ENCODE assay signal across 9 cellular contexts in the genomic region with DNA sequence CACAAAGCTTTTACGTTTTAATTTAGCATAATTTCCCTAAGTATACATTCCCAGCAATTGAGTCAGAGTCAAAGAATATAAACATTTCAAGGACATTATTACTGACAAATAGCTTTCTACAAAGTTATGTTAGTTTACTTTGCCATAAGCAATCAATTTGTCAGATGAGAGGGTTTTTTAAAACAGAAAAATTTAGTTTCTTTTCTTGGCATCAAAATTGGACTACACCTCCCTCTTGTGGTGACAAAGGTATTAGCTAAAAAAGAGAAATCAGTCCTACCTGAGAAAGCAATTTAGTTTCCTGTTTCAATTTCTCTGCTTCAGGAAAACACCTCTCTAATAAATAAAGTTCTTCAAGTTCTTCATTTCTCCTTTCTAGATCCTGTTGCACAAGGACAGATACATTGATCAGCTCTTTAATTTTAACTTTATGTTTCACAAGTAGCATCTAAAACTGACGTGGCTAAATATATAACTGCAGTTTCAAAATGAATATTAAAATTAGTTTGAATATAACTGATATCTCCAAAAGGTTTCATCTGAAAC. TPM values are rescaled to one million over a fixed set of nuclear protein-coding genes. Genes with fewer than 3 reads are reported as not detected.
DNase-seq lines count a peak whose midpoint lies in the region; ATAC-seq, FAIRE-seq and TF ChIP-seq lines count a peak whose summit lies in the region.
"Had no signal": no experiment of that assay in that cellular context is flagged by ENCODE, and none has a peak within 500 bp of the region (broad histone marks: within the 10 kb centered on the region; RNA-seq: fewer than 3 reads in every experiment).

No MANE protein-coding gene starts in this region.

- WGBS in HepG2 (ENCODE audit: low lambda C conversion rate) = 7% methylated on average over 2 of the region's 2 CpGs

- H3K36me3 Mint-ChIP-seq in activated CD8-positive, alpha-beta memory T cell treated with anti-CD3 and anti-CD28 coated beads, Interleukin-2, amount 10 ng/mL, durations not matched to agents 7 days and 5 days = no peaks in the 10 kb centered on the region
- H3K36me3 Mint-ChIP-seq in GM23338 (ENCODE audit: low read depth) = no peaks in the 10 kb centered on the region

- no peaks in the 10 kb centered on the region for H3F3A ChIP-seq in GM23338 (replicated peaks; ENCODE audit: low read depth)

- no peaks in the 10 kb centered on the region for H3K36me3 ChIP-seq in GM23338 (ENCODE audit: insufficient read depth)
- no peaks in the 10 kb centered on the region for H3K36me3 ChIP-seq in HepG2 (replicated peaks in 1 of 2; ENCODE audit: control insufficient read depth in 1 of 2, insufficient read depth in 2 of 2, low read length in 2 of 2)
- H3K36me3 ChIP-seq: HAP-1 had no signal

- peaks cover 9% of the 10 kb centered on the region for H3K4me1 Mint-ChIP-seq in activated CD8-positive, alpha-beta memory T cell treated with anti-CD3 and anti-CD28 coated beads, Interleukin-2, amount 10 ng/mL, durations not matched to agents 7 days and 5 days
- H3K4me1 Mint-ChIP-seq in GM23338 = peaks cover 15% of the 10 kb centered on the region

- TF ChIP-seq POLR2A in HepG2 (IDR thresholded peaks at IDR 0.05; ENCODE audit: insufficient read depth in 1 of 2, low read depth in 2 of 2, low read length in 2 of 2) = no peak

- peaks cover 14% of the 10 kb centered on the region for H3K4me1 ChIP-seq in GM23338 (ENCODE audit: insufficient read depth)
- peaks cover 5% of the 10 kb centered on the region; the same call in 1 of the 2 replicates for H3K4me1 ChIP-seq in HepG2 (ENCODE audit: insufficient read depth, low read length)

- BruUV-seq in HepG2 (replicated peaks; lab: Mats Ljungman, UMichigan) = no TSS peak

- intact Hi-C loops in HepG2 (cut with micrococcal nuclease; ENCODE audit: unreplicated experiment) (loop anchor here (1.0 to 2.0 kb wide), 2 partner anchors 24 to 232 kb away; no protein-coding TSS in a partner anchor), left ventricle myocardium superior (cut with micrococcal nuclease) (no loop called here)

- H3K4me2 ChIP-seq in GM23338 (no peak overlapping the region), HepG2 (ENCODE audit: low read depth, low read length) (peak overlapping the region; percentile 44)

- H2AFZ ChIP-seq in GM23338 = no peak overlapping the region
- peak overlapping the region; percentile 43 for H2AFZ ChIP-seq in HepG2 (ENCODE audit: low read length)

- H3K79me2 ChIP-seq in GM23338 (replicated peaks; ENCODE audit: insufficient read depth) (no peaks in the 10 kb centered on the region), HepG2 (ENCODE audit: insufficient read depth, low read length) (no peaks in the 10 kb centered on the region)

- peak overlapping the region; percentile 76 for H3K27ac Mint-ChIP-seq in activated CD8-positive, alpha-beta memory T cell treated with anti-CD3 and anti-CD28 coated beads, Interleukin-2, amount 10 ng/mL, durations not matched to agents 7 days and 5 days
- no peak overlapping the region for H3K27ac Mint-ChIP-seq in GM23338

- TF ChIP-seq CTCF in GM23338 (conservative IDR thresholded peaks at IDR 0.05; ENCODE audit: low read depth in 2 of 2) (peak; percentile 57 to 79), HepG2 (CRISPR knock-in tag; IDR thresholded peaks at IDR 0.05) (peak; percentile 58)

- H3K9ac ChIP-seq in HepG2 (ENCODE audit: insufficient read depth, low read depth, low read length) = no peak overlapping the region

- H4K20me1 ChIP-seq in GM23338 (replicated peaks; ENCODE audit: insufficient read depth) (no peaks in the 10 kb centered on the region), HepG2 (ENCODE audit: insufficient read depth, low read length) (no peaks in the 10 kb centered on the region)

- TF ChIP-seq EP300 in HepG2 (IDR thresholded peaks at IDR 0.05; ENCODE audit: low read depth in 2 of 2, low read length in 2 of 2) = no peak
- no peak for TF ChIP-seq EP300 in HepG2 (CRISPR knock-in tag; IDR thresholded peaks at IDR 0.05; ENCODE audit: borderline replicate concordance)

- CTCF ChIA-PET in activated CD8-positive, alpha-beta memory T cell treated with anti-CD3 and anti-CD28 coated beads, Interleukin-2, amount 10 ng/mL, durations not matched to agents 7 days and 5 days (lab: Charles Lee) = interaction anchor here (0.9 to 5.2 kb wide), 19 partner anchors 9 to 233 kb away, joined by 3 to 35 read pairs (median 4); partner anchors contain the start of genes DNAI7 and ETFRF1
- CTCF ChIA-PET in HepG2 (lab: Yijun Ruan, JAX; ENCODE audit: low intra/inter-chr PET ratio, low total read pairs) = interaction anchor here (1.8 kb wide), 1 partner anchor 163 kb away, joined by 6 read pairs; no protein-coding TSS in a partner anchor

- FAIRE-seq in HepG2 (lab: Jason Lieb, UNC) = no peak

- H3K4me3 ChIP-seq in GM23338 (no peak overlapping the region), HepG2 (replicated peaks in 1 of 3; ENCODE audit: insufficient read depth in 1 of 3, low read depth in 2 of 3, low read length in 3 of 3) (peak overlapping the region in 1 of 3 experiments; percentile 31; a peak in 2 of 6 replicates)
- H3K4me3 ChIP-seq: HAP-1 had no signal

- POLR2A ChIA-PET in HepG2 (lab: Yijun Ruan, JAX) = interaction anchor here (1.0 kb wide), 1 partner anchor 40 kb away, joined by 3 read pairs; the partner anchor contains the start of genes DNAI7 and ETFRF1

- H3K27me3 Mint-ChIP-seq in activated CD8-positive, alpha-beta memory T cell treated with anti-CD3 and anti-CD28 coated beads, Interleukin-2, amount 10 ng/mL, durations not matched to agents 7 days and 5 days = peaks cover 3% of the 10 kb centered on the region
- peaks cover 4% of the 10 kb centered on the region for H3K27me3 Mint-ChIP-seq in GM23338 (ENCODE audit: insufficient read depth, low read depth, poor library complexity)

- H3K9me3 Mint-ChIP-seq in activated CD8-positive, alpha-beta memory T cell treated with anti-CD3 and anti-CD28 coated beads, Interleukin-2, amount 10 ng/mL, durations not matched to agents 7 days and 5 days (ENCODE audit: low read depth) = no peaks in the 10 kb centered on the region
- no peaks in the 10 kb centered on the region for H3K9me3 Mint-ChIP-seq in GM23338

- no peak for TF ChIP-seq RAD21 in HepG2 (CRISPR knock-in tag; IDR thresholded peaks at IDR 0.05)

- H3K9me2 ChIP-seq in GM23338 (ENCODE audit: insufficient read depth) = no peaks in the 10 kb centered on the region

- DNase-seq in activated CD8-positive, alpha-beta memory T cell treated with anti-CD3 and anti-CD28 coated beads, Interleukin-2, amount 10 ng/mL, durations not matched to agents 7 days and 5 days = no peak
- no peak for DNase-seq in activated CD8-positive, alpha-beta memory T cell treated with anti-CD3 and anti-CD28 coated beads, Interleukin-2, amount 50 U/mL, for 4 hours
- DNase-seq in GM23338 (ENCODE audit: low spot score) (peak; percentile 58), NAMALWA (ENCODE audit: low spot score) (peak; percentile 86), astrocyte of the hippocampus (ENCODE audit: low read depth, low spot score) (peak; percentile 46), HepG2 (ENCODE audit: low spot score) (peak; percentile 16), NCI-H187 treated with DMSO at 0.1 percent for 48 hours (lab: John Stamatoyannopoulos, UW) (no peak), left ventricle myocardium superior (no peak)

- in situ Hi-C loops in HepG2 (cut with HindIII; ENCODE audit: extremely low pct_ligation_motif_present, low pct_unique_long_range_greater_than_20kb) = no loop called here

- no peak overlapping the region for H3K27ac ChIP-seq in GM23338 (ENCODE audit: low read depth)
- no peak overlapping the region for H3K27ac ChIP-seq in HepG2 (ENCODE audit: extremely low read length, insufficient read depth, low read length)

- H3K9me3 ChIP-seq in HepG2 (ENCODE audit: low read length) = no peaks in the 10 kb centered on the region
- H3K9me3 ChIP-seq: HAP-1 had no signal

- peak; percentile 39 for ATAC-seq in activated CD8-positive, alpha-beta memory T cell treated with anti-CD3 and anti-CD28 coated beads, Interleukin-2, amount 10 ng/mL, durations not matched to agents 7 days and 5 days
- no peak for ATAC-seq in GM23338
- no peak for ATAC-seq in HepG2
- ATAC-seq in left ventricle myocardium superior = no peak

- peak overlapping the region; percentile 53 for H3K4me3 Mint-ChIP-seq in activated CD8-positive, alpha-beta memory T cell treated with anti-CD3 and anti-CD28 coated beads, Interleukin-2, amount 10 ng/mL, durations not matched to agents 7 days and 5 days
- no peak overlapping the region for H3K4me3 Mint-ChIP-seq in GM23338

- H3K27me3 ChIP-seq in GM23338 (ENCODE audit: insufficient read depth) (no peaks in the 10 kb centered on the region), HepG2 (ENCODE audit: control insufficient read depth in 1 of 2, insufficient read depth in 2 of 2, low read length in 2 of 2) (no peaks in the 10 kb centered on the region; a peak in 1 of 5 replicates)

RNA-seq across cellular contexts. Expression of gene DNAI7, which starts 39.9 kb away (rescaled TPM):
- under 1 TPM in 1 of 2 experiments, not detected in 1; 0.18 TPM for total RNA-seq in activated CD8-positive, alpha-beta memory T cell treated with anti-CD3 and anti-CD28 coated beads, Interleukin-2, amount 10 ng/mL, durations not matched to agents 7 days and 5 days
- not detected in 2 replicates for total RNA-seq in GM23338 (2014; rRNA removed; shearing (Covaris generic))
- 0.08 TPM in 1 of 2 replicates, not detected in the other for polyA plus RNA-seq in GM23338 (2016; fragmentation: Nextera tagmentation; extraction: Ambion mirVana)
- 0.04 TPM in 1 of 2 replicates, not detected in the other for total RNA-seq in HepG2 (2016; rRNA removed; fragmentation: Illumina TruSeq; extraction: Trizol)
- total RNA-seq in HepG2 (2016; cell fraction: cytosol; rRNA removed; fragmentation: Illumina TruSeq; extraction: Trizol; ENCODE audit: low read depth) = 0.10 TPM in 1 of 2 replicates, not detected in the other
- not detected in 2 replicates for total RNA-seq in HepG2 (2016; cell fraction: insoluble cytoplasmic fraction; rRNA removed; fragmentation: Illumina TruSeq; extraction: Trizol)
- total RNA-seq in HepG2 (2016; cell fraction: membrane; rRNA removed; fragmentation: Illumina TruSeq; extraction: Trizol) = 0.07 and 0.12 TPM in 2 replicates
- total RNA-seq in HepG2 (2016; cell fraction: nucleus; rRNA removed; fragmentation: Illumina TruSeq; extraction: Trizol) = not detected in 2 replicates
- 0.25 TPM in 1 of 2 replicates, not detected in the other for polyA plus RNA-seq in HepG2 (2011; rRNA removed)
- polyA plus RNA-seq in HepG2 (2011; cell fraction: cytosol; rRNA removed) = not detected in 2 replicates
- polyA plus RNA-seq in HepG2 (2011; cell fraction: nucleus; rRNA removed) = not detected in 2 replicates
- not detected in 2 replicates for polyA plus RNA-seq in HepG2 (2012)
- not detected in 2 replicates for polyA plus RNA-seq in HepG2 (2016; cell fraction: cytosol; fragmentation: Illumina TruSeq; extraction: Trizol; ENCODE audit: low read depth)
- not detected in 2 replicates for polyA plus RNA-seq in HepG2 (2016; cell fraction: insoluble cytoplasmic fraction; fragmentation: Illumina TruSeq; extraction: Trizol; ENCODE audit: low read depth)
- polyA plus RNA-seq in HepG2 (2016; cell fraction: membrane; fragmentation: Illumina TruSeq; extraction: Trizol; ENCODE audit: low read depth) = not detected in 2 replicates
- not detected in 2 replicates for polyA plus RNA-seq in HepG2 (2016; cell fraction: nucleus; fragmentation: Illumina TruSeq; extraction: Trizol; ENCODE audit: insufficient read depth, low read depth)
- 0.06 and 0.09 TPM in 2 replicates for polyA minus RNA-seq in HepG2 (2011; rRNA and poly(A)+ RNA removed; ENCODE audit: low replicate concordance)
- polyA minus RNA-seq in HepG2 (2011; cell fraction: cytosol; rRNA and poly(A)+ RNA removed) = not detected in 2 replicates
- not detected in 2 replicates for polyA minus RNA-seq in HepG2 (2011; cell fraction: nucleus; rRNA and poly(A)+ RNA removed)
- total RNA-seq in left ventricle myocardium superior = 0.89 TPM

RNA-seq across cellular contexts. Expression of gene ETFRF1, which starts 39.9 kb away (rescaled TPM):
- total RNA-seq in activated CD8-positive, alpha-beta memory T cell treated with anti-CD3 and anti-CD28 coated beads, Interleukin-2, amount 10 ng/mL, durations not matched to agents 7 days and 5 days = 10 to 100 TPM in 1 of 2 experiments, 1 to 10 TPM in 1; 9.3 to 10.9 TPM
- total RNA-seq in GM23338 (2014; rRNA removed; shearing (Covaris generic)) = 4.0 and 8.1 TPM in 2 replicates
- polyA plus RNA-seq in GM23338 (2016; fragmentation: Nextera tagmentation; extraction: Ambion mirVana) = 13.9 and 14.2 TPM in 2 replicates
- 7.0 and 9.3 TPM in 2 replicates for total RNA-seq in HepG2 (2016; rRNA removed; fragmentation: Illumina TruSeq; extraction: Trizol)
- total RNA-seq in HepG2 (2016; cell fraction: cytosol; rRNA removed; fragmentation: Illumina TruSeq; extraction: Trizol; ENCODE audit: low read depth) = 4.4 and 5.9 TPM in 2 replicates
- 6.8 and 10.2 TPM in 2 replicates for total RNA-seq in HepG2 (2016; cell fraction: insoluble cytoplasmic fraction; rRNA removed; fragmentation: Illumina TruSeq; extraction: Trizol)
- 8.4 and 9.4 TPM in 2 replicates for total RNA-seq in HepG2 (2016; cell fraction: membrane; rRNA removed; fragmentation: Illumina TruSeq; extraction: Trizol)
- total RNA-seq in HepG2 (2016; cell fraction: nucleus; rRNA removed; fragmentation: Illumina TruSeq; extraction: Trizol) = 10.6 and 12.6 TPM in 2 replicates
- polyA plus RNA-seq in HepG2 (2011; rRNA removed) = 6.4 and 6.8 TPM in 2 replicates
- polyA plus RNA-seq in HepG2 (2011; cell fraction: cytosol; rRNA removed) = 6.7 and 10.2 TPM in 2 replicates
- polyA plus RNA-seq in HepG2 (2011; cell fraction: nucleus; rRNA removed) = 3.4 and 4.7 TPM in 2 replicates
- 7.9 and 8.0 TPM in 2 replicates for polyA plus RNA-seq in HepG2 (2012)
- 8.3 and 9.5 TPM in 2 replicates for polyA plus RNA-seq in HepG2 (2016; cell fraction: cytosol; fragmentation: Illumina TruSeq; extraction: Trizol; ENCODE audit: low read depth)
- 11.1 and 14.8 TPM in 2 replicates for polyA plus RNA-seq in HepG2 (2016; cell fraction: insoluble cytoplasmic fraction; fragmentation: Illumina TruSeq; extraction: Trizol; ENCODE audit: low read depth)
- 10.1 and 11.6 TPM in 2 replicates for polyA plus RNA-seq in HepG2 (2016; cell fraction: membrane; fragmentation: Illumina TruSeq; extraction: Trizol; ENCODE audit: low read depth)
- polyA plus RNA-seq in HepG2 (2016; cell fraction: nucleus; fragmentation: Illumina TruSeq; extraction: Trizol; ENCODE audit: insufficient read depth, low read depth) = 10.5 and 12.8 TPM in 2 replicates
- 0.80 and 2.7 TPM in 2 replicates for polyA minus RNA-seq in HepG2 (2011; rRNA and poly(A)+ RNA removed; ENCODE audit: low replicate concordance)
- 2.5 and 2.9 TPM in 2 replicates for polyA minus RNA-seq in HepG2 (2011; cell fraction: cytosol; rRNA and poly(A)+ RNA removed)
- 17.3 and 24.6 TPM in 2 replicates for polyA minus RNA-seq in HepG2 (2011; cell fraction: nucleus; rRNA and poly(A)+ RNA removed)
- total RNA-seq in left ventricle myocardium superior = 67.7 TPM

Comparison
In these comparisons a context has a peak if more than half of its experiments do, and no peak if none do; other contexts are left out.
1. DNase-seq: peak in GM23338 (single experiment), NAMALWA (single experiment), astrocyte of the hippocampus (single experiment) and HepG2 (single experiment); none in activated CD8-positive, alpha-beta memory T cell treated with anti-CD3 and anti-CD28 coated beads, Interleukin-2, amount 10 ng/mL, durations not matched to agents 7 days and 5 days (single experiment), activated CD8-positive, alpha-beta memory T cell treated with anti-CD3 and anti-CD28 coated beads, Interleukin-2, amount 50 U/mL, for 4 hours (single experiment), NCI-H187 treated with DMSO at 0.1 percent for 48 hours (single experiment) and left ventricle myocardium superior (single experiment).